In the genomic region with DNA sequence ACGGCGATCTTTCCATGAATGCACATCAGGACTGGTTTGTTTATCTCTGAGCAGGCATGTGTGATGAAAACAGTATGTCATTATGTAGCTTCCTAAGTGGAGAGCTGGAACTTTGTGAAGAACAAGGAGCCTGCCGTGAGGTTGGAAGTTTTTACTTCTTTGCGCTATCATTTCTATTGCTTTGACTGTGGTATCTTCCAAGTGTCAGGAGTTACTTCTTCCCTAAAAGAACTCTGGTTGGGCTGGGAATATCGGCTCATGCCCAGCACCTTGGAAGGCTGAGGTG, we compare ENCODE assay signal across 15 cellular contexts.
DNase-seq lines count a peak whose midpoint lies in the region; ATAC-seq and TF ChIP-seq lines count a peak whose summit lies in the region.
"Had no signal": no experiment of that assay in that cellular context is flagged by ENCODE, and none has a peak within 500 bp of the region (broad histone marks: within the 10 kb centered on the region; RNA-seq: fewer than 3 reads in every experiment).

No MANE protein-coding gene starts in this region.

- H3K9me3 Mint-ChIP-seq in Calu3 (ENCODE audit: low read depth, unreplicated experiment) (no peaks in the 10 kb centered on the region), immature natural killer cell (no peaks in the 10 kb centered on the region)
- H3K9me3 Mint-ChIP-seq: neural crest cell had no signal

- peaks cover 48% of the 10 kb centered on the region for H3K36me3 Mint-ChIP-seq in Calu3 (ENCODE audit: insufficient read depth, unreplicated experiment)
- no peaks in the 10 kb centered on the region for H3K36me3 Mint-ChIP-seq in immature natural killer cell

- H3K9me3 ChIP-seq in PC-9 (ENCODE audit: insufficient read depth, low read depth) (no peaks in the 10 kb centered on the region; the same call in none of the 2 replicates), osteoblast (ENCODE audit: low read depth, low read length) (no peaks in the 10 kb centered on the region)
- H3K9me3 ChIP-seq: ascending aorta had no signal

- intact Hi-C loops in Calu3 (cut with micrococcal nuclease; ENCODE audit: unreplicated experiment) (loop anchor here (2.0 to 10.0 kb wide), 6 partner anchors 68 to 326 kb away; a partner anchor contains a TSS), PC-9 (cut with micrococcal nuclease; ENCODE audit: unreplicated experiment) (no loop called here)

- H2AFZ ChIP-seq in PC-9 (no peak overlapping the region), osteoblast (ENCODE audit: low read length) (no peak overlapping the region)

- H4K20me1 ChIP-seq in PC-9 (ENCODE audit: insufficient read depth) (no peaks in the 10 kb centered on the region), osteoblast (ENCODE audit: insufficient read depth, low read length) (no peaks in the 10 kb centered on the region)

- POLR2A ChIA-PET in PC-9 (lab: Charles Lee; ENCODE audit: unreplicated experiment), result interaction anchor here (0.7 kb wide), 1 partner anchor 167 kb away, joined by 26 read pairs; a partner anchor contains a TSS

- CTCF ChIA-PET in Calu3 (lab: Charles Lee) (interaction anchor here (1.0 to 3.5 kb wide), 11 partner anchors 9 to 172 kb away, joined by 3 to 29 read pairs (median 12); no protein-coding TSS in a partner anchor), PC-9 (lab: Charles Lee) (no interaction called here)

- H3K27me3 Mint-ChIP-seq in Calu3 (ENCODE audit: unreplicated experiment) (no peaks in the 10 kb centered on the region), immature natural killer cell (ENCODE audit: low read depth in 3 of 3) (peaks cover 0 to 5% (median 4%) of the 10 kb centered on the region in 3 donors)

- DNase-seq in Calu3 (no peak), PC-9 (peak in 1 of 2 experiments; percentile 19), immature natural killer cell (no peak), osteoblast (ENCODE audit: insufficient read length, low spot score, missing footprints) (peak; percentile 2), GM13977 (ENCODE audit: low spot score) (no peak), LoVo (ENCODE audit: low spot score) (no peak)
- DNase-seq in activated naive CD4-positive, alpha-beta T cell treated with anti-CD3 and anti-CD28 coated beads, Interleukin-2, amount 50 U/mL, for 16 hours, result no peak
- DNase-seq: activated T-cell treated with anti-CD3 and anti-CD28 coated beads, Interleukin-2, amount 50 U/mL, for 48 hours; NCI-H1694 had no signal

- H3K4me3 Mint-ChIP-seq in Calu3 (ENCODE audit: low read depth, unreplicated experiment) (peak overlapping the region; percentile 62), immature natural killer cell (peak overlapping the region in 4 of 5 donors; percentile 23 to 41 (median 32))
- H3K4me3 Mint-ChIP-seq: neural crest cell had no signal

- H3K4me3 ChIP-seq in PC-9 (no peak overlapping the region), osteoblast (ENCODE audit: insufficient read depth, low read length) (no peak overlapping the region)

- H3K79me2 ChIP-seq in PC-9 (ENCODE audit: low read depth) (no peaks in the 10 kb centered on the region), osteoblast (ENCODE audit: insufficient read depth, low read length) (no peaks in the 10 kb centered on the region)

- peak overlapping the region; percentile 59 for H3K27ac ChIP-seq in PC-9
- peak overlapping the region; percentile 43 for H3K27ac ChIP-seq in osteoblast (ENCODE audit: low read depth, low read length)
- H3K27ac ChIP-seq: ascending aorta, C4-2B, KMS-11 had no signal

- peaks cover 17% of the 10 kb centered on the region for H3F3A ChIP-seq in PC-9 (ENCODE audit: insufficient read depth, low read depth)

- H3K4me1 ChIP-seq in PC-9 (replicated peaks; ENCODE audit: insufficient read depth) (peaks cover 20% of the 10 kb centered on the region), osteoblast (ENCODE audit: insufficient read depth, low read length) (peaks cover 17% of the 10 kb centered on the region)
- H3K4me1 ChIP-seq: ascending aorta had no signal

- BruUV-seq in Calu3 (replicated peaks; lab: Mats Ljungman, UMichigan), result no TSS peak
- no TSS peak for BruUV-seq in PC-9 (replicated peaks; lab: Mats Ljungman, UMichigan)

- H3K27ac Mint-ChIP-seq in Calu3 (ENCODE audit: unreplicated experiment), result peak overlapping the region; percentile 100
- H3K27ac Mint-ChIP-seq in immature natural killer cell, result peak overlapping the region in 2 of 6 donors; percentile 54 to 59

- no peak for ATAC-seq in GM21717 (IDR thresholded peaks at IDR 0.05; ENCODE audit: unreplicated experiment)
- ATAC-seq: activated CD4-positive, CD25-positive, alpha-beta regulatory T cell treated with anti-CD3 and anti-CD28 coated beads, Interleukin-2, amount 50 U/mL, for 24 hours had no signal

- peaks cover 6% of the 10 kb centered on the region; the same call in 1 of the 2 replicates for H3K9me2 ChIP-seq in PC-9 (ENCODE audit: insufficient read depth)

- in situ Hi-C loops in GM13977 (cut with MboI; ENCODE audit: low pct_unique_long_range_greater_than_20kb, low sequenced_read_pairs, unreplicated experiment), result no loop called here

- peaks cover 86% of the 10 kb centered on the region for H3K4me1 Mint-ChIP-seq in Calu3 (ENCODE audit: low read depth, unreplicated experiment)
- H3K4me1 Mint-ChIP-seq in immature natural killer cell, result peaks cover 7 to 13% of the 10 kb centered on the region in 2 donors

- H3K4me2 ChIP-seq in PC-9 (peak overlapping the region; percentile 58), osteoblast (ENCODE audit: insufficient read depth, low read length) (peak overlapping the region; percentile 53)
- H3K4me2 ChIP-seq: KMS-11 had no signal

- TF ChIP-seq CTCF in Calu3 (IDR thresholded peaks at IDR 0.05; ENCODE audit: unreplicated experiment) (no peak), PC-9 (conservative IDR thresholded peaks at IDR 0.05) (no peak), osteoblast (IDR thresholded peaks at IDR 0.05; ENCODE audit: extremely low read depth, low read depth, low read length) (no peak), GM13977 (IDR thresholded peaks at IDR 0.05; ENCODE audit: extremely low read depth, insufficient read depth, missing control alignments) (no peak)

- H3K36me3 ChIP-seq in PC-9 (ENCODE audit: low read depth) (no peaks in the 10 kb centered on the region), osteoblast (ENCODE audit: insufficient read depth, low read length) (no peaks in the 10 kb centered on the region)
- H3K36me3 ChIP-seq: ascending aorta had no signal

- H3K27me3 ChIP-seq in PC-9 (ENCODE audit: insufficient read depth, low read depth) (no peaks in the 10 kb centered on the region), osteoblast (ENCODE audit: insufficient read depth, low read length) (no peaks in the 10 kb centered on the region)
- H3K27me3 ChIP-seq: ascending aorta had no signal
